In genomic region chr11:118603709-118604108, GRCh38 we compare ENCODE assay signal across 1 cellular context.
TF ChIP-seq lines count a peak whose summit lies in the region.

No MANE protein-coding gene starts in this region.

TF ChIP-seq in HepG2, 621 proteins besides CTCF, POLR2A, EP300 and RAD21:
- TF ChIP-seq AGO2 (optimal IDR thresholded peaks at IDR 0.05; ENCODE audit: low read depth, low read length) (peak; percentile 27), POLR2AphosphoS5 (IDR thresholded peaks at IDR 0.05; ENCODE audit: low read depth, low read length) (0 out of 2 replicates have a peak, but pooled peaks have one; percentile 10)
